Comparison of ENCODE assay signal across 16 cellular contexts in genomic region chr21:36487641-36488307, GRCh38. TPM values are rescaled to one million over a fixed set of nuclear protein-coding genes. Genes with fewer than 3 reads are reported as not detected.
DNase-seq lines count a peak whose midpoint lies in the region; ATAC-seq and TF ChIP-seq lines count a peak whose summit lies in the region.
"Had no signal": no experiment of that assay in that cellular context is flagged by ENCODE, and none has a peak within 500 bp of the region (broad histone marks: within the 10 kb centered on the region; RNA-seq: fewer than 3 reads in every experiment).

No MANE protein-coding gene starts in this region.

- BruUV-seq in IMR-90 (replicated peaks; lab: Mats Ljungman, UMichigan) = no TSS peak

- H2AK5ac ChIP-seq in IMR-90 (ENCODE audit: low read depth, low read length) (no peak overlapping the region), H9 (ENCODE audit: insufficient read length, low read length) (no peak overlapping the region)

- no peak overlapping the region for H2BK5ac ChIP-seq in IMR-90 (ENCODE audit: low read depth, low read length, poor library complexity, severe bottlenecking)
- no peak overlapping the region for H2BK5ac ChIP-seq in H9 (ENCODE audit: insufficient read length, low read length)

- H3K9me3 Mint-ChIP-seq in memory B cell (no peaks in the 10 kb centered on the region), H9 (no peaks in the 10 kb centered on the region)

- H3K4ac ChIP-seq in IMR-90 (ENCODE audit: low read depth, low read length) (no peak overlapping the region), H9 (ENCODE audit: low read depth, low read length) (no peak overlapping the region)

- no peak overlapping the region for H4K5ac ChIP-seq in IMR-90 (ENCODE audit: low read depth, low read length)
- no peak overlapping the region for H4K5ac ChIP-seq in H9 (ENCODE audit: insufficient read length, low read depth, low read length)

- no peaks in the 10 kb centered on the region for H3K4me1 ChIP-seq in IMR-90 (ENCODE audit: control insufficient read depth, insufficient read depth, low read length)
- no peaks in the 10 kb centered on the region for H3K4me1 ChIP-seq in breast epithelium
- no peaks in the 10 kb centered on the region for H3K4me1 ChIP-seq in H9 (ENCODE audit: insufficient read depth, low read length)
- H3K4me1 ChIP-seq: left ventricle myocardium inferior had no signal

- H2AFZ ChIP-seq in IMR-90 (replicated peaks; ENCODE audit: low read length, poor library complexity) = no peak overlapping the region
- no peak overlapping the region for H2AFZ ChIP-seq in H9 (ENCODE audit: low read length)

- H2BK15ac ChIP-seq in IMR-90 (ENCODE audit: low read depth, low read length) = no peak overlapping the region
- no peak overlapping the region for H2BK15ac ChIP-seq in H9 (ENCODE audit: low read depth, low read length)

- CTCF ChIA-PET in IMR-90 (lab: Yijun Ruan, JAX) = no interaction called here

- H3K27ac ChIP-seq in IMR-90 (ENCODE audit: insufficient read depth, low read length) (no peak overlapping the region), breast epithelium (no peak overlapping the region), H9 (ENCODE audit: insufficient read length, low read depth, low read length) (no peak overlapping the region)
- H3K27ac ChIP-seq: left ventricle myocardium inferior had no signal

- WGBS in IMR-90 (ENCODE audit: extremely low coverage in 2 of 2, insufficient read length in 1 of 2), 2 experiments = no CpG with 5 or more reads among the region's 6 CpGs
- WGBS in H9 (ENCODE audit: extremely low coverage, insufficient read length, low lambda C conversion rate) = no CpG with 5 or more reads among the region's 6 CpGs

- H3K9me3 ChIP-seq in IMR-90 (ENCODE audit: control insufficient read depth, insufficient read depth, low read length) (no peaks in the 10 kb centered on the region), breast epithelium (no peaks in the 10 kb centered on the region), H9 (ENCODE audit: control insufficient read depth, low read depth, low read length) (no peaks in the 10 kb centered on the region)
- H3K9me3 ChIP-seq: left ventricle myocardium inferior had no signal

- H2BK20ac ChIP-seq in IMR-90 (ENCODE audit: low read depth, low read length) (no peak overlapping the region), H9 (ENCODE audit: low read depth, low read length, poor library complexity, severe bottlenecking) (no peak overlapping the region)

- H3K4me3 ChIP-seq in IMR-90 (ENCODE audit: insufficient read depth, low read depth, low read length) (no peak overlapping the region), breast epithelium (no peak overlapping the region)
- H3K4me3 ChIP-seq: GM12878, left ventricle myocardium inferior had no signal

- H4K8ac ChIP-seq in IMR-90 (ENCODE audit: low read depth in 2 of 2, low read length in 2 of 2) = no peak overlapping the region
- H4K8ac ChIP-seq in H9 (replicated peaks; ENCODE audit: insufficient read length, low read depth, low read length) = no peak overlapping the region

- dilution Hi-C loops in IMR-90 (cut with HindIII; ENCODE audit: low sequenced_read_pairs, unreplicated experiment) = no loop called here

- H3K27me3 ChIP-seq in IMR-90 (ENCODE audit: control insufficient read depth, insufficient read depth, low read length) (no peaks in the 10 kb centered on the region; the same call in 1 of the 2 replicates), breast epithelium (no peaks in the 10 kb centered on the region), H9 (ENCODE audit: insufficient read depth, low read length) (no peaks in the 10 kb centered on the region)

- H2AK9ac ChIP-seq in IMR-90 (replicated peaks; ENCODE audit: low read depth, low read length, poor library complexity) = no peak overlapping the region

- POLR2A ChIA-PET in IMR-90 (lab: Charles Lee; ENCODE audit: unreplicated experiment) = no interaction called here

- no peak overlapping the region for H3K4me2 ChIP-seq in IMR-90 (ENCODE audit: low read depth, low read length)
- no peak overlapping the region for H3K4me2 ChIP-seq in H9 (ENCODE audit: insufficient read depth, insufficient read length, low read length)

- ATAC-seq in IMR-90 (ENCODE audit: low read depth) = no peak
- peak; percentile 39 for ATAC-seq in memory B cell (ENCODE audit: low read depth)
- ATAC-seq: GM12878, Panc1 had no signal

- H3T11ph ChIP-seq in H9 (ENCODE audit: low read length) = no peak overlapping the region

- in situ Hi-C loops in IMR-90 (cut with MboI; ENCODE audit: low sequenced_read_pairs) = no loop called here

- no peaks in the 10 kb centered on the region for H3K36me3 Mint-ChIP-seq in memory B cell
- H3K36me3 Mint-ChIP-seq in H9 (ENCODE audit: insufficient read depth in 1 of 3, low read depth in 3 of 3) = no peaks in the 10 kb centered on the region

- H3K27me3 Mint-ChIP-seq in memory B cell = no peaks in the 10 kb centered on the region
- H3K27me3 Mint-ChIP-seq in H9 (ENCODE audit: low read depth) = peaks cover 3% of the 10 kb centered on the region; the same call in 1 of the 2 replicates

- H3K27ac Mint-ChIP-seq in memory B cell (no peak overlapping the region), H9 (no peak overlapping the region)

- peak; percentile 64 for DNase-seq in IMR-90
- peak; percentile 52 for DNase-seq in NOMO-1 treated with DMSO at 0.1 percent for 48 hours (lab: John Stamatoyannopoulos, UW; ENCODE audit: unreplicated experiment)
- DNase-seq in breast epithelium (ENCODE audit: low spot score in 2 of 2) = peak; percentile 50 to 78
- no peak for DNase-seq in memory B cell (ENCODE audit: low spot score in 2 of 2)
- DNase-seq in activated CD8-positive, alpha-beta memory T cell treated with anti-CD3 and anti-CD28 coated beads for 24 hours = no peak
- no peak for DNase-seq in AG20443 (ENCODE audit: low spot score)
- DNase-seq in anterior cingulate cortex (lab: John Stamatoyannopoulos, UW) = no peak
- DNase-seq in H9 = no peak
- DNase-seq: activated T-cell treated with anti-CD3 and anti-CD28 coated beads for 4 hours; foreskin melanocyte; left ventricle myocardium inferior; NCI-H1092 treated with DMSO at 0.1 percent for 48 hours; stimulated activated CD4-positive, alpha-beta T cell treated with anti-CD3 and anti-CD28 coated beads, Interleukin-2, amount 100 ng/mL, for 24 hours; stimulated activated naive CD4-positive, alpha-beta T cell had no signal

- H3K36me3 ChIP-seq in IMR-90 (ENCODE audit: control insufficient read depth, insufficient read depth, low read length) (no peaks in the 10 kb centered on the region), breast epithelium (no peaks in the 10 kb centered on the region)
- H3K36me3 ChIP-seq: left ventricle myocardium inferior had no signal

- no peaks in the 10 kb centered on the region for H3K79me1 ChIP-seq in IMR-90 (ENCODE audit: low read depth in 1 of 2, low read length in 2 of 2)
- H3K79me1 ChIP-seq in H9 (ENCODE audit: insufficient read depth, low read depth, low read length, poor library complexity, severe bottlenecking) = no peaks in the 10 kb centered on the region

- H3K4me1 Mint-ChIP-seq in memory B cell (peaks cover 4% of the 10 kb centered on the region), H9 (peaks cover 1 to 2% of the 10 kb centered on the region in 2 experiments; a peak in 2 of 4 replicates)

- H3K23me2 ChIP-seq in H9 (ENCODE audit: insufficient read length, low read depth, low read length, poor library complexity, severe bottlenecking) = no peaks in the 10 kb centered on the region

- H3K56ac ChIP-seq in IMR-90 (ENCODE audit: extremely low read depth, insufficient read depth, low read length) (no peak overlapping the region), H9 (ENCODE audit: insufficient read length, low read depth, low read length) (no peak overlapping the region)

- H4K91ac ChIP-seq in IMR-90 (ENCODE audit: insufficient read depth, low read depth, low read length) (no peak overlapping the region), H9 (ENCODE audit: insufficient read length, low read depth, low read length) (no peak overlapping the region)

- TF ChIP-seq POLR2A in IMR-90 (IDR thresholded peaks at IDR 0.05; ENCODE audit: low read depth, low read length) (no peak), breast epithelium (IDR thresholded peaks at IDR 0.05) (no peak)

- H3K9ac ChIP-seq in IMR-90 (ENCODE audit: low read depth, low read length) (no peak overlapping the region), H9 (ENCODE audit: extremely low read depth, insufficient read length, low read length) (no peak overlapping the region)

- no peak overlapping the region for H3K18ac ChIP-seq in IMR-90 (ENCODE audit: low read depth, low read length)
- H3K18ac ChIP-seq in H9 (ENCODE audit: insufficient read length, low read depth, low read length) = no peak overlapping the region

- no peak overlapping the region for H3K14ac ChIP-seq in IMR-90 (replicated peaks; ENCODE audit: low read depth, low read length)
- no peak overlapping the region for H3K14ac ChIP-seq in H9 (ENCODE audit: insufficient read depth, low read length)

- H3K23ac ChIP-seq in IMR-90 (ENCODE audit: low read depth, low read length) (no peak overlapping the region), H9 (ENCODE audit: insufficient read length, low read depth, low read length) (no peak overlapping the region)

- TF ChIP-seq RAD21 in IMR-90 (IDR thresholded peaks at IDR 0.05; ENCODE audit: low read length) = no peak

- H3K79me2 ChIP-seq in H9 (ENCODE audit: insufficient read depth, low read length) = no peaks in the 10 kb centered on the region

- intact Hi-C loops in IMR-90 (cut with micrococcal nuclease) (no loop called here), breast epithelium (cut with DNase I; ENCODE audit: low total_unique reads) (no loop called here)

- no peak for TF ChIP-seq CTCF in IMR-90 (conservative IDR thresholded peaks at IDR 0.05; ENCODE audit: low read depth, low read length)
- TF ChIP-seq CTCF in breast epithelium (IDR thresholded peaks at IDR 0.05) = no peak
- no peak for TF ChIP-seq CTCF in H9 (conservative IDR thresholded peaks at IDR 0.05)

- H4K20me1 ChIP-seq in IMR-90 (ENCODE audit: insufficient read depth, low read length) (no peaks in the 10 kb centered on the region), H9 (ENCODE audit: control insufficient read depth, insufficient read depth, insufficient read length) (no peaks in the 10 kb centered on the region)

- H2BK120ac ChIP-seq in IMR-90 (ENCODE audit: low read depth, low read length) (no peak overlapping the region), H9 (ENCODE audit: low read depth, low read length, poor library complexity, severe bottlenecking) (no peak overlapping the region)

- no peak overlapping the region for H3K4me3 Mint-ChIP-seq in memory B cell
- no peak overlapping the region for H3K4me3 Mint-ChIP-seq in H9

- H2BK12ac ChIP-seq in H9 (ENCODE audit: insufficient read length, low read depth, low read length) = no peak overlapping the region

- H3K9me1 ChIP-seq in IMR-90 (ENCODE audit: insufficient read depth, low read length) = no peaks in the 10 kb centered on the region

TF ChIP-seq in IMR-90, 13 proteins besides CTCF, POLR2A, EP300 and RAD21 (continues in another document):
- TF ChIP-seq CEBPB (IDR thresholded peaks at IDR 0.05; ENCODE audit: low read depth, low read length) (peak; percentile 54), SMC3 (IDR thresholded peaks at IDR 0.05; ENCODE audit: low read depth, low read length) (no peak)

RNA-seq across cellular contexts. Expression of gene CLDN14, which starts 7.9 kb away (rescaled TPM):
- total RNA-seq in IMR-90 (2012; rRNA removed) (not detected in 2 replicates), breast epithelium (not detected), H9 (2021) (not detected in 2 replicates)
- not detected in 2 replicates for polyA plus RNA-seq in IMR-90 (2012; rRNA removed)
- polyA plus RNA-seq in IMR-90 (2012; cell fraction: cytosol; rRNA removed) = 0.04 TPM in 1 of 2 replicates, not detected in the other
- 0.04 TPM in 1 of 2 replicates, not detected in the other for polyA plus RNA-seq in IMR-90 (2012; cell fraction: nucleus; rRNA removed; ENCODE audit: low replicate concordance)
- total RNA-seq: left ventricle myocardium inferior had no signal

Comparison
In these comparisons a context has a peak if more than half of its experiments do, and no peak if none do; other contexts are left out.
1. DNase-seq: peak in IMR-90 (single experiment), NOMO-1 treated with DMSO at 0.1 percent for 48 hours (single experiment) and breast epithelium (2 of 2); none in memory B cell (0 of 2), activated CD8-positive, alpha-beta memory T cell treated with anti-CD3 and anti-CD28 coated beads for 24 hours (single experiment), AG20443 (single experiment), anterior cingulate cortex (0 of 58) and H9 (single experiment).